Comparison of ENCODE assay signal across 8 cellular contexts in genomic region chr3:71050521-71051258, GRCh38.
A peak's percentile ranks its signal among the peaks of the same experiment; 100 is the strongest.
DNase-seq lines count a peak whose midpoint lies in the region; TF ChIP-seq lines count a peak whose summit lies in the region.

No MANE protein-coding gene starts in this region.

- no peaks in the 10 kb centered on the region for H3K27me3 ChIP-seq in transverse colon

- no peaks in the 10 kb centered on the region for H3K9me3 Mint-ChIP-seq in activated naive CD8-positive, alpha-beta T cell treated with anti-CD3 and anti-CD28 coated beads for 36 hours

- in situ Hi-C loops in transverse colon (cut with MboI; ENCODE audit: low pct_ligation_motif_present in 1 of 4, low pct_unique_long_range_greater_than_20kb in 1 of 4, low sequenced_read_pairs in 3 of 4), result loop anchor here in 1 of 4 donors (25.0 kb wide), 1 partner anchor 537 kb away; the partner anchor contains the start of gene FOXP1

- no peak for TF ChIP-seq POLR2A in transverse colon (IDR thresholded peaks at IDR 0.05)

- peak overlapping the region; percentile 59 for H3K4me3 Mint-ChIP-seq in activated naive CD8-positive, alpha-beta T cell treated with anti-CD3 and anti-CD28 coated beads for 36 hours

- peak overlapping the region; percentile 86 to 98 (median 88) for H3K27ac ChIP-seq in transverse colon

- H3K4me1 Mint-ChIP-seq in activated naive CD8-positive, alpha-beta T cell treated with anti-CD3 and anti-CD28 coated beads for 36 hours, result peaks cover 99% of the 10 kb centered on the region

- TF ChIP-seq CTCF in transverse colon (IDR thresholded peaks at IDR 0.05), result no peak

- 32 to 40% methylated on average over 6 of the region's 6 CpGs for WGBS in transverse colon (ENCODE audit: low coverage in 1 of 2), 2 donors

- intact Hi-C loops in transverse colon (cut with DNase I; ENCODE audit: low total_unique reads), result no loop called here

- peak; percentile 38 for DNase-seq in activated naive CD4-positive, alpha-beta T cell treated with Interleukin-2 at 50 U/mL for 16 hours
- DNase-seq in activated naive CD4-positive, alpha-beta T cell treated with anti-CD3 and anti-CD28 coated beads, Interleukin-2, amount 50 U/mL, for 16 hours, result no peak
- peak; percentile 47 for DNase-seq in activated naive CD8-positive, alpha-beta T cell treated with anti-CD3 and anti-CD28 coated beads for 36 hours
- DNase-seq in islet precursor cell, result peak; percentile 81
- DNase-seq in transverse colon, result no peak
- no peak for DNase-seq in DMS79 (lab: John Stamatoyannopoulos, UW)
- DNase-seq in DMS79 treated with DMSO at 0.1 percent for 48 hours (lab: John Stamatoyannopoulos, UW), result no peak
- no peak for DNase-seq in NCI-H1436 treated with DMSO at 0.1 percent for 48 hours (lab: John Stamatoyannopoulos, UW)

- peaks cover 79 to 98% (median 96%) of the 10 kb centered on the region in 4 donors for H3K4me1 ChIP-seq in transverse colon

- H3K27me3 Mint-ChIP-seq in activated naive CD8-positive, alpha-beta T cell treated with anti-CD3 and anti-CD28 coated beads for 36 hours, result no peaks in the 10 kb centered on the region

- peak overlapping the region; percentile 91 for H3K27ac Mint-ChIP-seq in activated naive CD8-positive, alpha-beta T cell treated with anti-CD3 and anti-CD28 coated beads for 36 hours

- H3K36me3 Mint-ChIP-seq in activated naive CD8-positive, alpha-beta T cell treated with anti-CD3 and anti-CD28 coated beads for 36 hours, result peaks cover 94% of the 10 kb centered on the region

- peaks cover 0 to 4% (median 0%) of the 10 kb centered on the region in 4 donors for H3K36me3 ChIP-seq in transverse colon

- TF ChIP-seq EP300 in transverse colon (IDR thresholded peaks at IDR 0.05; ENCODE audit: low read depth), result no peak

- no peaks in the 10 kb centered on the region for H3K9me3 ChIP-seq in transverse colon

- H3K4me3 ChIP-seq in transverse colon, result no peak overlapping the region

Comparison
In these comparisons a context has a peak if more than half of its experiments do, and no peak if none do; other contexts are left out.
1. DNase-seq: peak in activated naive CD4-positive, alpha-beta T cell treated with Interleukin-2 at 50 U/mL for 16 hours (single experiment), activated naive CD8-positive, alpha-beta T cell treated with anti-CD3 and anti-CD28 coated beads for 36 hours (single experiment) and islet precursor cell (single experiment); none in activated naive CD4-positive, alpha-beta T cell treated with anti-CD3 and anti-CD28 coated beads, Interleukin-2, amount 50 U/mL, for 16 hours (single experiment), transverse colon (single experiment), DMS79 (single experiment), DMS79 treated with DMSO at 0.1 percent for 48 hours (single experiment) and NCI-H1436 treated with DMSO at 0.1 percent for 48 hours (single experiment).